30 cellular contexts compared by ENCODE assay signal in the genomic region with DNA sequence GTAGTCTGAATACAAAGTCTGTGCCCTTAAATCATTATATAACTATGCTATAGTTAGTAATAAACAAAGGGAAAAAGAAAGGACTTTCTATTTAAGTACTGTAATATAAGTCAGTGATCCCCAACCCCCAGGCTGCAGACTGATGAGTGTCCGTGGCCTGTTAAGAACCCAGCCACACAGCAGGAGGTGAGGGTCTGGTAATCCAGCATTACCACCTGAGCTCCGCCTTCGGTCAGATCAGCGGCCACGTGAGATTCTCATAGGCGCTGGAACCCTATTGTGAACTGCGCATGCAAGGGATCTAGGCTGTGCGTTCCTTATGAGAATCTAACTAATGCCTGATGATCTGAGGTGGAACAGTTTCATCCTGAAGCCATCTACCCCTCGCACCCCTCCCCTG.
"Had no signal": no experiment of that assay in that cellular context is flagged by ENCODE, and none has a peak within 500 bp of the region (broad histone marks: within the 10 kb centered on the region; RNA-seq: fewer than 3 reads in every experiment).

No MANE protein-coding gene starts in this region.

- H3K36me3 ChIP-seq: prostate gland had no signal

- FAIRE-seq: endothelial cell of umbilical vein had no signal

- H3K9me3 ChIP-seq: colonic mucosa, esophagus muscularis mucosa, heart right ventricle, mucosa of descending colon, prostate gland, right atrium auricular region, sigmoid colon, stomach, thyroid gland, vagina had no signal

- ATAC-seq: heart right ventricle; mucosa of descending colon; natural killer cell treated with Interleukin-12 subunit alpha and Interleukin-12 subunit beta and Interleukin-15 and Interleukin-18, amount 100 ng/mL, for 72 hours; stimulated activated effector memory CD8-positive, alpha-beta T cell treated with anti-CD3 and anti-CD28 coated beads, Interleukin-12 subunit alpha, Interleukin-12 subunit beta, amount 100 ng/mL, for 72 hours had no signal

- H3K9me3 Mint-ChIP-seq: dendritic cell treated with granulocyte-macrophage colony-stimulating factor and Interleukin-4, amounts not matched to agents 40 ng/mL and 50 ng/mL, for 4 days; immature natural killer cell; memory B cell; mesothelial cell of epicardium; naive B cell; natural killer cell treated with Interleukin-12 subunit alpha and Interleukin-12 subunit beta and Interleukin-15 and Interleukin-18, amount 100 ng/mL, for 72 hours; neural crest cell; stimulated activated effector memory CD8-positive, alpha-beta T cell treated with anti-CD3 and anti-CD28 coated beads, Interleukin-12 subunit alpha, Interleukin-12 subunit beta, amount 100 ng/mL, for 72 hours had no signal

- H3K4me3 Mint-ChIP-seq: dendritic cell treated with granulocyte-macrophage colony-stimulating factor and Interleukin-4, amounts not matched to agents 40 ng/mL and 50 ng/mL, for 4 days; immature natural killer cell; memory B cell; mesothelial cell of epicardium; naive B cell; natural killer cell treated with Interleukin-12 subunit alpha and Interleukin-12 subunit beta and Interleukin-15 and Interleukin-18, amount 100 ng/mL, for 72 hours; neural crest cell; stimulated activated effector memory CD8-positive, alpha-beta T cell treated with anti-CD3 and anti-CD28 coated beads, Interleukin-12 subunit alpha, Interleukin-12 subunit beta, amount 100 ng/mL, for 72 hours had no signal

- H3K27ac Mint-ChIP-seq: dendritic cell treated with granulocyte-macrophage colony-stimulating factor and Interleukin-4, amounts not matched to agents 40 ng/mL and 50 ng/mL, for 4 days; immature natural killer cell; memory B cell; mesothelial cell of epicardium; natural killer cell treated with Interleukin-12 subunit alpha and Interleukin-12 subunit beta and Interleukin-15 and Interleukin-18, amount 100 ng/mL, for 72 hours; stimulated activated effector memory CD8-positive, alpha-beta T cell treated with anti-CD3 and anti-CD28 coated beads, Interleukin-12 subunit alpha, Interleukin-12 subunit beta, amount 100 ng/mL, for 72 hours had no signal

- H3K27me3 ChIP-seq: colonic mucosa, esophagus muscularis mucosa, heart right ventricle, right atrium auricular region, sigmoid colon, stomach, thyroid gland, vagina had no signal

- H3K27me3 Mint-ChIP-seq: dendritic cell treated with granulocyte-macrophage colony-stimulating factor and Interleukin-4, amounts not matched to agents 40 ng/mL and 50 ng/mL, for 4 days; memory B cell; naive B cell; natural killer cell treated with Interleukin-12 subunit alpha and Interleukin-12 subunit beta and Interleukin-15 and Interleukin-18, amount 100 ng/mL, for 72 hours had no signal

- H3K4me1 ChIP-seq: colonic mucosa, prostate gland, thyroid gland, vagina had no signal

- H3K4me3 ChIP-seq: colonic mucosa, esophagus muscularis mucosa, heart right ventricle, lung, mucosa of descending colon, prostate gland, right atrium auricular region, sigmoid colon, stomach, thyroid gland, vagina had no signal

- DNase-seq: colonic mucosa; effector CD8-positive, alpha-beta T cell; foreskin melanocyte; glutamatergic neuron; heart right ventricle; hippocampal formation; immature natural killer cell; islet precursor cell; kidney glomerular epithelial cell; mucosa of descending colon; naive B cell; sigmoid colon; stimulated activated CD4-positive, alpha-beta T cell treated with anti-CD3 and anti-CD28 coated beads, Interleukin-2, amount 100 ng/mL, for 24 hours; stimulated activated CD4-positive, alpha-beta T cell treated with anti-CD3 and anti-CD28 coated beads, Interleukin-4, amount 100 ng/mL, for 24 hours; stimulated activated naive CD4-positive, alpha-beta T cell treated with Interleukin-2 at 50 U/mL for 16 hours; stomach; thyroid gland; trophoblast cell had no signal

- H3K27ac ChIP-seq: colonic mucosa, prostate gland, right atrium auricular region, stomach, thyroid gland, vagina had no signal

- H3K4me1 Mint-ChIP-seq: memory B cell; naive B cell; neural crest cell; stimulated activated effector memory CD8-positive, alpha-beta T cell treated with anti-CD3 and anti-CD28 coated beads, Interleukin-12 subunit alpha, Interleukin-12 subunit beta, amount 100 ng/mL, for 72 hours had no signal
